In the genomic region with DNA sequence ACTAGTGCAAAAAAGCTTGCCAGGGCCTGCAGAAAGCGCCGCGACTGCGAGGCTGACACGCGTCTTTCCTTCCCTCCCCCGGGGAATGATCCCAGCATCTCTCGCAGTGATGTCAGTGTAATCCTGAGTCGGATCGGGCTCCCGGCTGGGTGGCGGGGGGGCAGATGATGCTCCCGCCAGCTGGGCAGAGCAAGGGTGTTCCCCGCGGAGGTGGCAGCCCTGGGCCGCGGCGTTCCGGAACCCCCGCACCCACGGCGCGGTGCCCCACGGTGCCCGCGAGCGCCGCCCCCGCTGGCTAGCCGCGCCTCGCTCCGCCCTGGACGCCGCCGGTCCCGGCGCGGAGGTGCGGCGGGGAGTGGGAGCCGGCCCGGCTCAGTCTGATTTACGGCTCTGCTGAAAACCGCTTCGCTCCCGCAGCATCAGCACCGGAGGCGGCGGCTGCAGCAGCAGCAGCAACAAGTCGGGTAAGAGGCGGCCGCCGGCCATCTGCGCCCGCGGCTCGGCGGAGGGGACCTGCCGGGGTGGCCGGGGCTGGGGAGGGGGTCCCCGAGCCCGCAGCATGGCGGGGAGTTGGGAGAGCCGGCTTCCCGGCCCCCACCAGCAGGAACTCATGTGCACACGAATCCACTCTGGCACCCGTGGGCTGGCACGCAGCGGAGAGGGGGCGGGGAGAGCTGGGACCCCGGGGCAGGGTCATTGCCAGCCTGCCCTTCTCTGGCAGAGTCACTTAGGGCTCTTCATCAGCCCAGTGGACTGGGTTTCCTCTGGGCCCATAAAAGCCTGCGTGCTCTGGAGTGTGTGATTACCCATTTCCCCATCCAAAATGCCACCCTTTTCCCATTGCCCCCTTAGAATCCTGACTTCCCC, we compare ENCODE assay signal across 8 cellular contexts. TPM values are rescaled to one million over a fixed set of nuclear protein-coding genes. Genes with fewer than 3 reads are reported as not detected.
A peak's percentile ranks its signal among the peaks of the same experiment; 100 is the strongest.
DNase-seq lines count a peak whose midpoint lies in the region; ATAC-seq, FAIRE-seq and TF ChIP-seq lines count a peak whose summit lies in the region.

A gene with protein sequence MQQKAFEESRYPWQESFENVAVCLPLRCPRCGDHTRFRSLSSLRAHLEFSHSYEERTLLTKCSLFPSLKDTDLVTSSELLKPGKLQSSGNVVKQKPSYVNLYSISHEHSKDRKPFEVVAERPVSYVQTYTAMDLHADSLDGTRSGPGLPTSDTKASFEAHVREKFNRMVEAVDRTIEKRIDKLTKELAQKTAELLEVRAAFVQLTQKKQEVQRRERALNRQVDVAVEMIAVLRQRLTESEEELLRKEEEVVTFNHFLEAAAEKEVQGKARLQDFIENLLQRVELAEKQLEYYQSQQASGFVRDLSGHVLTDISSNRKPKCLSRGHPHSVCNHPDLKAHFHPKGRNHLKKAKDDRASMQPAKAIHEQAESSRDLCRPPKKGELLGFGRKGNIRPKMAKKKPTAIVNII (plus strand): TSS at position 375 of the 867 bp plus-strand sequence. CDS start 1,825 bp downstream, outside the sequence.

- H3K27me3 ChIP-seq in skeletal muscle tissue (ENCODE audit: control insufficient read depth in 3 of 3, insufficient read depth in 3 of 3, low read length in 3 of 3) = peaks cover 6 to 26% (median 20%) of the 10 kb centered on the region in 3 donors

- FAIRE-seq in A549 (lab: Jason Lieb, UNC) (no peak), H54 (lab: Jason Lieb, UNC) (no peak)

- no peak for TF ChIP-seq EP300 in A549 (IDR thresholded peaks at IDR 0.05)

- 7% methylated on average over 20 of the region's 73 CpGs for WGBS in A549 (ENCODE audit: missing lambda C conversion rate)

- peaks cover 52% of the 10 kb centered on the region for H3K27me3 Mint-ChIP-seq in T-helper 1 cell treated with Interleukin-12 subunit alpha and Interleukin-12 subunit beta and Interleukin-4 antibody, amounts not matched to agents 30 μg/mL and 1 μg/mL, for 36 hours (ENCODE audit: low read depth)
- no peaks in the 10 kb centered on the region for H3K27me3 Mint-ChIP-seq in MCF 10A (ENCODE audit: insufficient read depth, unreplicated experiment)

- TF ChIP-seq RAD21 in A549 (conservative IDR thresholded peaks at IDR 0.05 in 1 of 2, IDR thresholded peaks at IDR 0.05 in 1 of 2) = peak in 1 of 2 experiments; percentile 13; a peak in 1 of 5 replicates

- intact Hi-C loops in MCF 10A (cut with micrococcal nuclease) = no loop called here

- no peak for TF ChIP-seq CTCF in A549 (IDR thresholded peaks at IDR 0.05)
- no peak for TF ChIP-seq CTCF in MCF 10A (IDR thresholded peaks at IDR 0.05; ENCODE audit: unreplicated experiment)

- no peaks in the 10 kb centered on the region for H3K36me3 Mint-ChIP-seq in T-helper 1 cell treated with Interleukin-12 subunit alpha and Interleukin-12 subunit beta and Interleukin-4 antibody, amounts not matched to agents 30 μg/mL and 1 μg/mL, for 36 hours (ENCODE audit: low read depth)
- H3K36me3 Mint-ChIP-seq in MCF 10A (ENCODE audit: insufficient read depth, unreplicated experiment) = peaks cover 2% of the 10 kb centered on the region

- peaks cover 7% of the 10 kb centered on the region for H3K4me1 Mint-ChIP-seq in T-helper 1 cell treated with Interleukin-12 subunit alpha and Interleukin-12 subunit beta and Interleukin-4 antibody, amounts not matched to agents 30 μg/mL and 1 μg/mL, for 36 hours (ENCODE audit: low read depth)
- H3K4me1 Mint-ChIP-seq in MCF 10A (ENCODE audit: insufficient read depth, unreplicated experiment) = peaks cover 5% of the 10 kb centered on the region

- H3K27ac ChIP-seq in A549 (peak within 1 kb of the TSS; percentile 65 to 88), skeletal muscle tissue (ENCODE audit: low read depth, low read length) (no peak within 1 kb of the TSS)

- no peaks in the 10 kb centered on the region for H3K9me3 Mint-ChIP-seq in T-helper 1 cell treated with Interleukin-12 subunit alpha and Interleukin-12 subunit beta and Interleukin-4 antibody, amounts not matched to agents 30 μg/mL and 1 μg/mL, for 36 hours
- H3K9me3 Mint-ChIP-seq in MCF 10A (ENCODE audit: unreplicated experiment) = no peaks in the 10 kb centered on the region

- TF ChIP-seq POLR2A in A549 (IDR thresholded peaks at IDR 0.05; ENCODE audit: low read length) (peak; percentile 17; the same call in 1 of the 2 replicates), H54 (IDR thresholded peaks at IDR 0.05; ENCODE audit: low read depth, low read length) (peak; percentile 50)

- H3K36me3 ChIP-seq in skeletal muscle tissue (ENCODE audit: control insufficient read depth in 3 of 3, insufficient read depth in 3 of 3, low read length in 3 of 3) = no peaks in the 10 kb centered on the region

- peak within 1 kb of the TSS; percentile 73 for H3K4me2 ChIP-seq in A549

- DNase-seq in A549 (ENCODE audit: low read depth in 1 of 2, low spot score in 1 of 2) (peak; percentile 23 to 37), H54 (ENCODE audit: insufficient read length, low spot score) (peak; percentile 74), MCF 10A (ENCODE audit: unreplicated experiment) (peak; percentile 18), iPS-NIHi11 (ENCODE audit: low spot score) (peak; percentile 78), GF-D8 (lab: John Stamatoyannopoulos, UW) (no peak)

- no peak within 1 kb of the TSS for H3K9ac ChIP-seq in skeletal muscle tissue (ENCODE audit: low read depth in 1 of 3, low read length in 3 of 3)

- POLR2A ChIA-PET in A549 (lab: Yijun Ruan, JAX) = no interaction called here
- POLR2A ChIA-PET in MCF 10A (lab: Yijun Ruan, JAX) = no interaction called here

- peak within 1 kb of the TSS; percentile 63 for H3K4me3 ChIP-seq in A549
- peak within 1 kb of the TSS; percentile 52 to 55 (median 52) for H3K4me3 ChIP-seq in skeletal muscle tissue (ENCODE audit: low read length in 3 of 3)

- H3K9me3 ChIP-seq in A549 (no peaks in the 10 kb centered on the region), skeletal muscle tissue (ENCODE audit: control insufficient read depth in 3 of 3, low read length in 3 of 3) (no peaks in the 10 kb centered on the region)

- peak within 1 kb of the TSS; percentile 68 for H3K4me3 Mint-ChIP-seq in T-helper 1 cell treated with Interleukin-12 subunit alpha and Interleukin-12 subunit beta and Interleukin-4 antibody, amounts not matched to agents 30 μg/mL and 1 μg/mL, for 36 hours
- peak within 1 kb of the TSS; percentile 68 for H3K4me3 Mint-ChIP-seq in MCF 10A (ENCODE audit: unreplicated experiment)

- H3K27ac Mint-ChIP-seq in T-helper 1 cell treated with Interleukin-12 subunit alpha and Interleukin-12 subunit beta and Interleukin-4 antibody, amounts not matched to agents 30 μg/mL and 1 μg/mL, for 36 hours = no peak within 1 kb of the TSS
- H3K27ac Mint-ChIP-seq in MCF 10A (ENCODE audit: low read depth, unreplicated experiment) = no peak within 1 kb of the TSS

- no TSS peak for BruUV-seq in MCF 10A (replicated peaks; lab: Mats Ljungman, UMichigan)

- ATAC-seq in A549 (peak; percentile 91 to 93), GM21529 (IDR thresholded peaks at IDR 0.05; ENCODE audit: unreplicated experiment) (no peak)

- H3K4me1 ChIP-seq in A549 (peaks cover 8% of the 10 kb centered on the region), skeletal muscle tissue (ENCODE audit: control insufficient read depth in 3 of 3, insufficient read depth in 3 of 3, low read length in 3 of 3) (peaks cover 0 to 6% (median 5%) of the 10 kb centered on the region in 3 donors)

- CTCF ChIA-PET in A549 (lab: Yijun Ruan, JAX) = interaction anchor here (1.0 to 1.1 kb wide), 2 partner anchors 10 to 12 kb away, joined by 4 to 6 read pairs; no protein-coding TSS in a partner anchor
- CTCF ChIA-PET in MCF 10A (lab: Yijun Ruan, JAX) = interaction anchor here (0.7 kb wide), 1 partner anchor 129 kb away, joined by 3 read pairs; no protein-coding TSS in a partner anchor

TF ChIP-seq in A549, 52 proteins besides CTCF, POLR2A, EP300 and RAD21:
- TF ChIP-seq JUN (IDR thresholded peaks at IDR 0.05) (0 out of 5 replicates have a peak, but pooled peaks of 1 of the 2 experiments have one; percentile 30), RNF2 (IDR thresholded peaks at IDR 0.05; ENCODE audit: borderline replicate concordance, low read depth) (no peak), RCOR1 (IDR thresholded peaks at IDR 0.05; ENCODE audit: low read depth, low read length) (no peak), CHD2 (IDR thresholded peaks at IDR 0.05; ENCODE audit: low read length, partially characterized antibody) (no peak), SMC3 (IDR thresholded peaks at IDR 0.05) (no peak)
- TF ChIP-seq, protein P1, sequence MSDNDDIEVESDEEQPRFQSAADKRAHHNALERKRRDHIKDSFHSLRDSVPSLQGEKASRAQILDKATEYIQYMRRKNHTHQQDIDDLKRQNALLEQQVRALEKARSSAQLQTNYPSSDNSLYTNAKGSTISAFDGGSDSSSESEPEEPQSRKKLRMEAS (IDR thresholded peaks at IDR 0.05) = peak; percentile 54; the same call in 1 of the 2 replicates
- TF ChIP-seq, protein P2, sequence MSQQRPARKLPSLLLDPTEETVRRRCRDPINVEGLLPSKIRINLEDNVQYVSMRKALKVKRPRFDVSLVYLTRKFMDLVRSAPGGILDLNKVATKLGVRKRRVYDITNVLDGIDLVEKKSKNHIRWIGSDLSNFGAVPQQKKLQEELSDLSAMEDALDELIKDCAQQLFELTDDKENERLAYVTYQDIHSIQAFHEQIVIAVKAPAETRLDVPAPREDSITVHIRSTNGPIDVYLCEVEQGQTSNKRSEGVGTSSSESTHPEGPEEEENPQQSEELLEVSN (IDR thresholded peaks at IDR 0.05; ENCODE audit: borderline replicate concordance, low read depth) = peak; percentile 52; the same call in 1 of the 2 replicates

RNA-seq across cellular contexts. Expression of the gene that starts here (rescaled TPM):
- polyA plus RNA-seq in A549 (2011; rRNA removed) = 1.3 and 1.5 TPM in 2 replicates
- polyA plus RNA-seq in A549 (2012; cell fraction: cytosol; rRNA removed) = 0.48 TPM in 2 replicates
- polyA plus RNA-seq in A549 (2012; cell fraction: nucleus; rRNA removed) = 0.29 and 0.49 TPM in 2 replicates
- 1.1 to 1.3 TPM (median 1.2 TPM) in 3 replicates for polyA plus RNA-seq in A549 (2017; fragmentation: RNase III; extraction: RNeasy Plus Mini Kit Qiagen cat#74134 plus additional on column Dnase treatment)
- polyA minus RNA-seq in A549 (2011; rRNA and poly(A)+ RNA removed) = 1.8 and 2.8 TPM in 2 replicates
- 1.3 and 2.9 TPM in 2 replicates for total RNA-seq in MCF 10A (2022)
- under 0.01 TPM for total RNA-seq in skeletal muscle tissue
